ENCODE assay signal across 1 cellular context in the genomic region with DNA sequence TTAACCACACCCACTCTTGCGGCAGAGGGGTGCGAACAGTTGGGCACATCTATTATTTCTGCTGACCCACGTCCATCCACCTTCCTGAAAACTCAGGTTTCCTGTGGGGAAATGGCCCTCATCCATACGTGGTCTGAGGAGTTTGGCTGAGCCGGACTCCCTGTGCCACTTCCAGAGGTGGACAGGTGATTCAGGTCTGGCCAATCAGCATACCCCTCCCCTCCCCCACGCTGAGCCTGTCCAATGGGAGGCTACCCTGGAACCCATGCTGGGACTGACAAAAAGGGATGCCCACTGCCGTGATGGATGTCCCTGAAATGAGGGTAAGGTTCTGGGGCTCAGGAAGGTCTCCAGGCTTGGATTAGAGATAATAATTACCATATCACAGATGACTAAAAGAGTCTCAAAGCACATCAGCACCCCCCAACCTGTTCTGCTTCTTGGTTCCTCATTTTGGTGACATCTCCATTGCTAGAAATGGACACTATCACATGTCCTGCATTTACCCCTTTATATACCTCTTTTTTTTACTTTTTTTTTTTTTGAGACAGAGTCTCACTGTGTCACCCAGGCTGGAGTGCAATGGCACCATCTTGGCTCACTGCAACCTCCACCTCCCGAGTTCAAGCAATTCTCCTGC.
TF ChIP-seq lines count a peak whose summit lies in the region.

No MANE protein-coding gene starts in this region.

TF ChIP-seq in SK-N-SH, 30 proteins besides CTCF, POLR2A, EP300 and RAD21 (continued from another document):
- TF ChIP-seq, protein P1, sequence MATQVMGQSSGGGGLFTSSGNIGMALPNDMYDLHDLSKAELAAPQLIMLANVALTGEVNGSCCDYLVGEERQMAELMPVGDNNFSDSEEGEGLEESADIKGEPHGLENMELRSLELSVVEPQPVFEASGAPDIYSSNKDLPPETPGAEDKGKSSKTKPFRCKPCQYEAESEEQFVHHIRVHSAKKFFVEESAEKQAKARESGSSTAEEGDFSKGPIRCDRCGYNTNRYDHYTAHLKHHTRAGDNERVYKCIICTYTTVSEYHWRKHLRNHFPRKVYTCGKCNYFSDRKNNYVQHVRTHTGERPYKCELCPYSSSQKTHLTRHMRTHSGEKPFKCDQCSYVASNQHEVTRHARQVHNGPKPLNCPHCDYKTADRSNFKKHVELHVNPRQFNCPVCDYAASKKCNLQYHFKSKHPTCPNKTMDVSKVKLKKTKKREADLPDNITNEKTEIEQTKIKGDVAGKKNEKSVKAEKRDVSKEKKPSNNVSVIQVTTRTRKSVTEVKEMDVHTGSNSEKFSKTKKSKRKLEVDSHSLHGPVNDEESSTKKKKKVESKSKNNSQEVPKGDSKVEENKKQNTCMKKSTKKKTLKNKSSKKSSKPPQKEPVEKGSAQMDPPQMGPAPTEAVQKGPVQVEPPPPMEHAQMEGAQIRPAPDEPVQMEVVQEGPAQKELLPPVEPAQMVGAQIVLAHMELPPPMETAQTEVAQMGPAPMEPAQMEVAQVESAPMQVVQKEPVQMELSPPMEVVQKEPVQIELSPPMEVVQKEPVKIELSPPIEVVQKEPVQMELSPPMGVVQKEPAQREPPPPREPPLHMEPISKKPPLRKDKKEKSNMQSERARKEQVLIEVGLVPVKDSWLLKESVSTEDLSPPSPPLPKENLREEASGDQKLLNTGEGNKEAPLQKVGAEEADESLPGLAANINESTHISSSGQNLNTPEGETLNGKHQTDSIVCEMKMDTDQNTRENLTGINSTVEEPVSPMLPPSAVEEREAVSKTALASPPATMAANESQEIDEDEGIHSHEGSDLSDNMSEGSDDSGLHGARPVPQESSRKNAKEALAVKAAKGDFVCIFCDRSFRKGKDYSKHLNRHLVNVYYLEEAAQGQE (IDR thresholded peaks at IDR 0.05; ENCODE audit: low read depth, low read length), result no peak
- TF ChIP-seq TCF12 (IDR thresholded peaks at IDR 0.05), result no peak
- TF ChIP-seq, protein P2, sequence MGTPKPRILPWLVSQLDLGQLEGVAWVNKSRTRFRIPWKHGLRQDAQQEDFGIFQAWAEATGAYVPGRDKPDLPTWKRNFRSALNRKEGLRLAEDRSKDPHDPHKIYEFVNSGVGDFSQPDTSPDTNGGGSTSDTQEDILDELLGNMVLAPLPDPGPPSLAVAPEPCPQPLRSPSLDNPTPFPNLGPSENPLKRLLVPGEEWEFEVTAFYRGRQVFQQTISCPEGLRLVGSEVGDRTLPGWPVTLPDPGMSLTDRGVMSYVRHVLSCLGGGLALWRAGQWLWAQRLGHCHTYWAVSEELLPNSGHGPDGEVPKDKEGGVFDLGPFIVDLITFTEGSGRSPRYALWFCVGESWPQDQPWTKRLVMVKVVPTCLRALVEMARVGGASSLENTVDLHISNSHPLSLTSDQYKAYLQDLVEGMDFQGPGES (IDR thresholded peaks at IDR 0.05; ENCODE audit: low read depth, low read length), result no peak
- TF ChIP-seq, protein P3, sequence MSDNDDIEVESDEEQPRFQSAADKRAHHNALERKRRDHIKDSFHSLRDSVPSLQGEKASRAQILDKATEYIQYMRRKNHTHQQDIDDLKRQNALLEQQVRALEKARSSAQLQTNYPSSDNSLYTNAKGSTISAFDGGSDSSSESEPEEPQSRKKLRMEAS (IDR thresholded peaks at IDR 0.05; ENCODE audit: low read depth), result no peak
- TF ChIP-seq, protein P4, sequence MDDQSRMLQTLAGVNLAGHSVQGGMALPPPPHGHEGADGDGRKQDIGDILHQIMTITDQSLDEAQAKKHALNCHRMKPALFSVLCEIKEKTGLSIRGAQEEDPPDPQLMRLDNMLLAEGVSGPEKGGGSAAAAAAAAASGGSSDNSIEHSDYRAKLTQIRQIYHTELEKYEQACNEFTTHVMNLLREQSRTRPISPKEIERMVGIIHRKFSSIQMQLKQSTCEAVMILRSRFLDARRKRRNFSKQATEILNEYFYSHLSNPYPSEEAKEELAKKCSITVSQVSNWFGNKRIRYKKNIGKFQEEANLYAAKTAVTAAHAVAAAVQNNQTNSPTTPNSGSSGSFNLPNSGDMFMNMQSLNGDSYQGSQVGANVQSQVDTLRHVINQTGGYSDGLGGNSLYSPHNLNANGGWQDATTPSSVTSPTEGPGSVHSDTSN (IDR thresholded peaks at IDR 0.05), result no peak
- TF ChIP-seq NRF1 (IDR thresholded peaks at IDR 0.05; ENCODE audit: low read depth, low read length), result no peak
- no peak for TF ChIP-seq RFX5 (IDR thresholded peaks at IDR 0.05; ENCODE audit: low read length)
- TF ChIP-seq SMC3 (IDR thresholded peaks at IDR 0.05; ENCODE audit: low read depth, low read length), result no peak
- TF ChIP-seq MEF2A (IDR thresholded peaks at IDR 0.05; ENCODE audit: borderline replicate concordance, low read depth), result no peak
- no peak for TF ChIP-seq YY1 (IDR thresholded peaks at IDR 0.05; ENCODE audit: low read depth)
- no peak for TF ChIP-seq TAF1 (IDR thresholded peaks at IDR 0.05; ENCODE audit: borderline replicate concordance, low read depth, low read length)
- no peak for TF ChIP-seq GABPA (IDR thresholded peaks at IDR 0.05; ENCODE audit: low read depth)
